Comparison of ENCODE assay signal across 6 cellular contexts in genomic region chr18:64137914-64138313, GRCh38. TPM values are rescaled to one million over a fixed set of nuclear protein-coding genes. Genes with fewer than 3 reads are reported as not detected.
"Had no signal": no experiment of that assay in that cellular context is flagged by ENCODE, and none has a peak within 500 bp of the region (broad histone marks: within the 10 kb centered on the region; RNA-seq: fewer than 3 reads in every experiment).

No MANE protein-coding gene starts in this region.

- H3K4me3 ChIP-seq: GM23338 had no signal

- H3K4me2 ChIP-seq: GM23338 had no signal

- ATAC-seq: GM23338 had no signal

- DNase-seq: H9, HCEC 1CT, IMR-90 had no signal

- H3K27ac Mint-ChIP-seq: GM23338 had no signal

- H3K9me3 Mint-ChIP-seq: GM23338, H9 had no signal

- H3K4me3 Mint-ChIP-seq: GM23338, H9 had no signal

RNA-seq across cellular contexts. Expression of gene LINC00305, which starts 11.0 kb away (rescaled TPM):
- total RNA-seq: GM23338, H1, H9, HT-29, IMR-90 had no signal
- polyA plus RNA-seq: GM23338, H1, IMR-90 had no signal
